Comparison of ENCODE assay signal across 10 cellular contexts in genomic region chr9:130030821-130031481, GRCh38. TPM values are rescaled to one million over a fixed set of nuclear protein-coding genes. Genes with fewer than 3 reads are reported as not detected.
DNase-seq lines count a peak whose midpoint lies in the region; ATAC-seq, FAIRE-seq and TF ChIP-seq lines count a peak whose summit lies in the region.
"Had no signal": no experiment of that assay in that cellular context is flagged by ENCODE, and none has a peak within 500 bp of the region (broad histone marks: within the 10 kb centered on the region; RNA-seq: fewer than 3 reads in every experiment).

No MANE protein-coding gene starts in this region.

- DNase-seq in CD4-positive, alpha-beta T cell = peak in 1 of 10 experiments; percentile 28
- no peak for DNase-seq in activated CD8-positive, alpha-beta memory T cell treated with anti-CD3 and anti-CD28 coated beads, Interleukin-2, amount 10 ng/mL, durations not matched to agents 7 days and 5 days
- DNase-seq in kidney (no peak), GM13976 (ENCODE audit: low spot score) (no peak), iPS-NIHi11 (ENCODE audit: low spot score) (no peak)
- DNase-seq: occipital lobe had no signal

- in situ Hi-C loops in GM13976 (cut with MboI; ENCODE audit: low sequenced_read_pairs, unreplicated experiment) = no loop called here

- H3K36me3 Mint-ChIP-seq in CD4-positive, alpha-beta T cell (ENCODE audit: low read depth) = peaks cover 62% of the 10 kb centered on the region
- H3K36me3 Mint-ChIP-seq in activated CD8-positive, alpha-beta memory T cell treated with anti-CD3 and anti-CD28 coated beads, Interleukin-2, amount 10 ng/mL, durations not matched to agents 7 days and 5 days = peaks cover 34% of the 10 kb centered on the region

- peaks cover 93% of the 10 kb centered on the region for H3K4me1 Mint-ChIP-seq in CD4-positive, alpha-beta T cell (ENCODE audit: low read depth)
- peaks cover 93% of the 10 kb centered on the region for H3K4me1 Mint-ChIP-seq in activated CD8-positive, alpha-beta memory T cell treated with anti-CD3 and anti-CD28 coated beads, Interleukin-2, amount 10 ng/mL, durations not matched to agents 7 days and 5 days

- POLR2A ChIA-PET in CD4-positive, alpha-beta T cell (lab: Charles Lee) = interaction anchor here (0.7 to 4.0 kb wide), 7 partner anchors 10 to 144 kb away, joined by 3 to 58 read pairs (median 5); partner anchors contain the start of genes FNBP1 and GPR107

- H3K4me1 ChIP-seq in muscle layer of duodenum (ENCODE audit: control insufficient read depth in 1 of 2, insufficient read depth in 2 of 2, low read length in 2 of 2) (peaks cover 9 to 65% of the 10 kb centered on the region in 2 donors), kidney (ENCODE audit: control insufficient read depth in 1 of 2, insufficient read depth in 1 of 2, low read depth in 1 of 2, low read length in 2 of 2) (no peaks in the 10 kb centered on the region)

- intact Hi-C loops in CD4-positive, alpha-beta T cell (cut with DNase I, micrococcal nuclease) = loop anchor here in 1 of 2 experiments (2.0 to 5.0 kb wide), 4 partner anchors 20 to 144 kb away; no protein-coding TSS in a partner anchor
- intact Hi-C loops in kidney (cut with DNase I) = no loop called here

- H3K4me3 Mint-ChIP-seq in CD4-positive, alpha-beta T cell = peak overlapping the region; percentile 85
- H3K4me3 Mint-ChIP-seq in activated CD8-positive, alpha-beta memory T cell treated with anti-CD3 and anti-CD28 coated beads, Interleukin-2, amount 10 ng/mL, durations not matched to agents 7 days and 5 days = peak overlapping the region; percentile 29

- peak; percentile 86 for ATAC-seq in CD4-positive, alpha-beta T cell (ENCODE audit: poor library complexity)
- ATAC-seq in activated CD8-positive, alpha-beta memory T cell treated with anti-CD3 and anti-CD28 coated beads, Interleukin-2, amount 10 ng/mL, durations not matched to agents 7 days and 5 days = peak; percentile 17
- no peak for ATAC-seq in GM21447 (IDR thresholded peaks at IDR 0.05; ENCODE audit: unreplicated experiment)

- H3K4me3 ChIP-seq in muscle layer of duodenum (ENCODE audit: low read depth in 1 of 2, low read length in 2 of 2) (no peak overlapping the region), kidney (ENCODE audit: low read length in 2 of 2) (no peak overlapping the region)

- H3K27me3 ChIP-seq in CD4-positive, alpha-beta T cell (ENCODE audit: control insufficient read depth, insufficient read depth, low read length) = no peaks in the 10 kb centered on the region
- H3K27me3 ChIP-seq in muscle layer of duodenum (ENCODE audit: low read depth, low read length) = no peaks in the 10 kb centered on the region

- TF ChIP-seq POLR2A in GM19099 (IDR thresholded peaks at IDR 0.05; ENCODE audit: extremely low read depth, insufficient read length, low read depth) = peak; percentile 49

- CTCF ChIA-PET in CD4-positive, alpha-beta T cell (lab: Charles Lee) = interaction anchor here (0.8 to 4.6 kb wide), 15 partner anchors 8 to 145 kb away, joined by 3 to 27 read pairs (median 4); partner anchors contain the start of gene FNBP1
- CTCF ChIA-PET in activated CD8-positive, alpha-beta memory T cell treated with anti-CD3 and anti-CD28 coated beads, Interleukin-2, amount 10 ng/mL, durations not matched to agents 7 days and 5 days (lab: Charles Lee) = interaction anchor here (0.8 to 2.6 kb wide), 9 partner anchors 9 to 146 kb away, joined by 3 to 14 read pairs (median 4); no protein-coding TSS in a partner anchor

- no peaks in the 10 kb centered on the region for H3K36me3 ChIP-seq in muscle layer of duodenum (ENCODE audit: control insufficient read depth in 1 of 2, insufficient read depth in 2 of 2, low read length in 2 of 2)
- H3K36me3 ChIP-seq in kidney (ENCODE audit: control insufficient read depth in 1 of 2, insufficient read depth in 2 of 2, low read length in 2 of 2) = no peaks in the 10 kb centered on the region

- H3K27ac ChIP-seq in CD4-positive, alpha-beta T cell (ENCODE audit: low read depth, low read length) = peak overlapping the region; percentile 78
- H3K27ac ChIP-seq in muscle layer of duodenum (ENCODE audit: low read length) (peak overlapping the region; percentile 40), kidney (ENCODE audit: low read depth in 2 of 2, low read length in 2 of 2) (no peak overlapping the region)

- TF ChIP-seq CTCF in CD4-positive, alpha-beta T cell (IDR thresholded peaks at IDR 0.05) = no peak
- TF ChIP-seq CTCF in kidney (IDR thresholded peaks at IDR 0.05; ENCODE audit: borderline replicate concordance, extremely low read depth, insufficient read depth) (no peak), GM13976 (IDR thresholded peaks at IDR 0.05; ENCODE audit: borderline replicate concordance, control extremely low read depth, extremely low read depth, insufficient read depth, missing control alignments) (no peak)

- peak overlapping the region; percentile 92 for H3K27ac Mint-ChIP-seq in CD4-positive, alpha-beta T cell
- peak overlapping the region; percentile 88 for H3K27ac Mint-ChIP-seq in activated CD8-positive, alpha-beta memory T cell treated with anti-CD3 and anti-CD28 coated beads, Interleukin-2, amount 10 ng/mL, durations not matched to agents 7 days and 5 days

- no peaks in the 10 kb centered on the region for H3K9me3 ChIP-seq in CD4-positive, alpha-beta T cell (ENCODE audit: control insufficient read depth, low read length)
- H3K9me3 ChIP-seq in muscle layer of duodenum (ENCODE audit: control insufficient read depth in 1 of 2, low read length in 2 of 2) (no peaks in the 10 kb centered on the region), kidney (ENCODE audit: control insufficient read depth in 1 of 2, low read length in 2 of 2) (no peaks in the 10 kb centered on the region)

- H3K9ac ChIP-seq in kidney (ENCODE audit: low read length in 2 of 2) = no peak overlapping the region

- no peaks in the 10 kb centered on the region for H3K27me3 Mint-ChIP-seq in CD4-positive, alpha-beta T cell
- no peaks in the 10 kb centered on the region for H3K27me3 Mint-ChIP-seq in activated CD8-positive, alpha-beta memory T cell treated with anti-CD3 and anti-CD28 coated beads, Interleukin-2, amount 10 ng/mL, durations not matched to agents 7 days and 5 days

- no peaks in the 10 kb centered on the region for H3K9me3 Mint-ChIP-seq in CD4-positive, alpha-beta T cell
- H3K9me3 Mint-ChIP-seq in activated CD8-positive, alpha-beta memory T cell treated with anti-CD3 and anti-CD28 coated beads, Interleukin-2, amount 10 ng/mL, durations not matched to agents 7 days and 5 days (ENCODE audit: low read depth) = no peaks in the 10 kb centered on the region

- FAIRE-seq in kidney (lab: Jason Lieb, UNC) = no peak
- FAIRE-seq: urothelium cell line had no signal

RNA-seq across cellular contexts. Expression of gene FNBP1, which starts 12.0 kb away (rescaled TPM):
- 100 to 1,000 TPM; 166 to 181 TPM for total RNA-seq in CD4-positive, alpha-beta T cell
- 100 to 1,000 TPM; 153 to 167 TPM for total RNA-seq in activated CD8-positive, alpha-beta memory T cell treated with anti-CD3 and anti-CD28 coated beads, Interleukin-2, amount 10 ng/mL, durations not matched to agents 7 days and 5 days
- 51.7 TPM for total RNA-seq in kidney
- 9.7 TPM for polyA plus RNA-seq in kidney (ENCODE audit: insufficient read depth, low read depth, low replicate concordance)

RNA-seq across cellular contexts. Expression of gene GPR107, which starts 22.8 kb away (rescaled TPM):
- 10 to 100 TPM; 18.9 to 19.2 TPM for total RNA-seq in CD4-positive, alpha-beta T cell
- 10 to 100 TPM; 24.6 to 25.6 TPM for total RNA-seq in activated CD8-positive, alpha-beta memory T cell treated with anti-CD3 and anti-CD28 coated beads, Interleukin-2, amount 10 ng/mL, durations not matched to agents 7 days and 5 days
- total RNA-seq in kidney = 45.6 TPM
- polyA plus RNA-seq in kidney (ENCODE audit: insufficient read depth, low read depth, low replicate concordance) = 18.0 TPM

Comparison
In these comparisons a context has a peak if more than half of its experiments do, and no peak if none do; other contexts are left out.
1. H3K27ac ChIP-seq: peak in CD4-positive, alpha-beta T cell (single experiment) and muscle layer of duodenum (single experiment); none in kidney (0 of 2).